ENCODE assay signal across 1 cellular context in the genomic region with DNA sequence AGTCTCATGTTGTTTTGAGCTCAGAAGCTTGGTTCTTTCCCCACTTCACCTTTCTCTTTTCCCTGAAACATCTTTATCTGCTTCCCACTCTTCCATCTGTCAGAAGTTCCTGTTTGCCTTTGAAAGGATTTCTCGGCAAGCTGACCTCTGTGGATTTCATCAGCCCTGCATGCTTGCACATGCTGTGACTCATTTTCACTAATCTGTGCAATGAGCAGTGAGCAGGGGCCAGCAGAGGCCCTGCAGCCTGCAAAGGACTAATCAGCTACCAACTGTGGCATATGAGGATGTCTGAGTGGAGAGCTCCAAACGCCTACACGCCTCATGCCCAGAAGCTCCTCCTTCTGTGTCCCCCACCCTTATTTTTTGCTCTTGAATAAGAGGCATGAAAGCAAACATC.
TF ChIP-seq lines count a peak whose summit lies in the region.

No MANE protein-coding gene starts in this region.

TF ChIP-seq in HEK293, 187 proteins besides CTCF, POLR2A, EP300 and RAD21 (continued from another document):
- TF ChIP-seq ZBTB17 (tag by site-specific recombination; IDR thresholded peaks at IDR 0.05) (0 out of 2 replicates have a peak, but pooled peaks have one; percentile 30), SCRT2 (tag by site-specific recombination; IDR thresholded peaks at IDR 0.05) (peak; percentile 35; the same call in 1 of the 2 replicates)
- TF ChIP-seq, protein P1, sequence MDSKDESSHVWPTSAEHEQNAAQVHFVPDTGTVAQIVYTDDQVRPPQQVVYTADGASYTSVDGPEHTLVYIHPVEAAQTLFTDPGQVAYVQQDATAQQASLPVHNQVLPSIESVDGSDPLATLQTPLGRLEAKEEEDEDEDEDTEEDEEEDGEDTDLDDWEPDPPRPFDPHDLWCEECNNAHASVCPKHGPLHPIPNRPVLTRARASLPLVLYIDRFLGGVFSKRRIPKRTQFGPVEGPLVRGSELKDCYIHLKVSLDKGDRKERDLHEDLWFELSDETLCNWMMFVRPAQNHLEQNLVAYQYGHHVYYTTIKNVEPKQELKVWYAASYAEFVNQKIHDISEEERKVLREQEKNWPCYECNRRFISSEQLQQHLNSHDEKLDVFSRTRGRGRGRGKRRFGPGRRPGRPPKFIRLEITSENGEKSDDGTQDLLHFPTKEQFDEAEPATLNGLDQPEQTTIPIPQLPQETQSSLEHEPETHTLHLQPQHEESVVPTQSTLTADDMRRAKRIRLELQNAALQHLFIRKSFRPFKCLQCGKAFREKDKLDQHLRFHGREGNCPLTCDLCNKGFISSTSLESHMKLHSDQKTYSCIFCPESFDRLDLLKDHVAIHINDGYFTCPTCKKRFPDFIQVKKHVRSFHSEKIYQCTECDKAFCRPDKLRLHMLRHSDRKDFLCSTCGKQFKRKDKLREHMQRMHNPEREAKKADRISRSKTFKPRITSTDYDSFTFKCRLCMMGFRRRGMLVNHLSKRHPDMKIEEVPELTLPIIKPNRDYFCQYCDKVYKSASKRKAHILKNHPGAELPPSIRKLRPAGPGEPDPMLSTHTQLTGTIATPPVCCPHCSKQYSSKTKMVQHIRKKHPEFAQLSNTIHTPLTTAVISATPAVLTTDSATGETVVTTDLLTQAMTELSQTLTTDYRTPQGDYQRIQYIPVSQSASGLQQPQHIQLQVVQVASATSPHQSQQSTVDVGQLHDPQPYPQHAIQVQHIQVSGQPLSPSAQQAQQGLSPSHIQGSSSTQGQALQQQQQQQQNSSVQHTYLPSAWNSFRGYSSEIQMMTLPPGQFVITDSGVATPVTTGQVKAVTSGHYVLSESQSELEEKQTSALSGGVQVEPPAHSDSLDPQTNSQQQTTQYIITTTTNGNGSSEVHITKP (tag by site-specific recombination; IDR thresholded peaks at IDR 0.05), result 0 out of 2 replicates have a peak, but pooled peaks have one; percentile 18
TF ChIP-seq in HEK293: peak in this region for 9.
